ENCODE assay signal across 16 cellular contexts in the genomic region with DNA sequence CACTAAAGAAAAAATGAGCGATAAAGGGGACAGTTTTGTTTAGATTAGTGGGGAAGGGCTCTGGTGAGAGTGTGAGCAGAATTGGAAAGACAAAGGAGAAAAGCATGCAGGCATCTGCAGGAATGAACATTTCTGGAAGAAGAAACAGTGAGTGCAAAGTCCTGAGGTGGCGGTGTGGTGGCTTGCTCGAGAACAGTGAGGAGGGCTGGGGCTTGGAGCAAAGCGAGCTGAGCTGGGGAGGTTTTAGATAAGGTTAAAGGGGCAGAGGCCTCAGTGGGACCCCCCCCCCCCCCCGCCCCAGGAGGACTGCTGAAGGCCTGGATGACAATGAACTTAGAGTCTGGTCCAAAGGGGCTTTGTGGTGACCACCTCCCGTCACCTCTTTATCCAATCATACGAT.
DNase-seq lines count a peak whose midpoint lies in the region; ATAC-seq, FAIRE-seq and TF ChIP-seq lines count a peak whose summit lies in the region.
"Had no signal": no experiment of that assay in that cellular context is flagged by ENCODE, and none has a peak within 500 bp of the region (broad histone marks: within the 10 kb centered on the region; RNA-seq: fewer than 3 reads in every experiment).

No MANE protein-coding gene starts in this region.

- DNase-seq in Caco-2 (no peak), GM13976 (ENCODE audit: low spot score) (peak; percentile 2), kidney (peak; percentile 47), ureter (ENCODE audit: low spot score) (peak; percentile 18), NCI-H748 treated with DMSO at 0.1 percent for 48 hours (lab: John Stamatoyannopoulos, UW) (no peak), dorsolateral prefrontal cortex (no peak)
- DNase-seq: BE2C; CD4-positive, alpha-beta memory T cell; DND-41; GDM1; HCEC 1CT; HFFc6 had no signal

- no TSS peak for BruUV-seq in Caco-2 (replicated peaks; lab: Mats Ljungman, UMichigan)

- in situ Hi-C loops in GM13976 (cut with MboI; ENCODE audit: low sequenced_read_pairs, unreplicated experiment): no loop called here

- H3K4me1 ChIP-seq in Caco-2 (peaks cover 51% of the 10 kb centered on the region), kidney (ENCODE audit: control insufficient read depth in 1 of 2, insufficient read depth in 1 of 2, low read depth in 1 of 2, low read length in 2 of 2) (no peaks in the 10 kb centered on the region)

- peak overlapping the region; percentile 20 for H3K4me3 Mint-ChIP-seq in Caco-2 (ENCODE audit: unreplicated experiment)
- H3K4me3 Mint-ChIP-seq: HFFc6 had no signal

- no peaks in the 10 kb centered on the region for H3K27me3 Mint-ChIP-seq in Caco-2 (ENCODE audit: insufficient read depth, unreplicated experiment)

- no peak for ATAC-seq in HG02610 (IDR thresholded peaks at IDR 0.05; ENCODE audit: unreplicated experiment)

- no peaks in the 10 kb centered on the region for H3K36me3 Mint-ChIP-seq in Caco-2 (ENCODE audit: insufficient read depth, unreplicated experiment)
- H3K36me3 Mint-ChIP-seq: CD4-positive, alpha-beta memory T cell had no signal

- peak overlapping the region; percentile 24 for H3K27ac Mint-ChIP-seq in Caco-2 (ENCODE audit: unreplicated experiment)
- H3K27ac Mint-ChIP-seq: CD4-positive, alpha-beta memory T cell; HFFc6 had no signal

- peaks cover 35% of the 10 kb centered on the region for H3K4me1 Mint-ChIP-seq in Caco-2 (ENCODE audit: low read depth, unreplicated experiment)
- H3K4me1 Mint-ChIP-seq: CD4-positive, alpha-beta memory T cell had no signal

- no peaks in the 10 kb centered on the region for H3K27me3 ChIP-seq in Caco-2 (replicated peaks; ENCODE audit: control insufficient read depth, insufficient read depth, low read length)
- H3K27me3 ChIP-seq in dorsolateral prefrontal cortex: peaks cover 0 to 8% (median 0%) of the 10 kb centered on the region in 45 donors
- H3K27me3 ChIP-seq: BE2C had no signal

- POLR2A ChIA-PET in Caco-2 (lab: Charles Lee): no interaction called here

- H3K27ac ChIP-seq in kidney (ENCODE audit: low read depth in 2 of 2, low read length in 2 of 2) (no peak overlapping the region), dorsolateral prefrontal cortex (no peak overlapping the region)
- H3K27ac ChIP-seq: C4-2B, HL-60 had no signal

- no peaks in the 10 kb centered on the region for H3K9me3 Mint-ChIP-seq in Caco-2 (ENCODE audit: unreplicated experiment)
- H3K9me3 Mint-ChIP-seq: HFFc6 had no signal

- TF ChIP-seq CTCF in Caco-2 (IDR thresholded peaks at IDR 0.05; ENCODE audit: insufficient read depth in 1 of 2, low read depth in 1 of 2, low read length in 1 of 2, severe bottlenecking in 1 of 2, unreplicated experiment in 1 of 2) (no peak), GM13976 (IDR thresholded peaks at IDR 0.05; ENCODE audit: borderline replicate concordance, control extremely low read depth, extremely low read depth, insufficient read depth, missing control alignments) (no peak), kidney (IDR thresholded peaks at IDR 0.05; ENCODE audit: borderline replicate concordance, extremely low read depth, insufficient read depth) (no peak), dorsolateral prefrontal cortex (IDR thresholded peaks at IDR 0.05 in 54 of 56, conservative IDR thresholded peaks at IDR 0.05 in 2 of 56; ENCODE audit: low read depth in 1 of 56, partially characterized antibody in 56 of 56) (no peak)

- 0 out of 2 replicates have a peak, but pooled peaks cover 3% of the 10 kb centered on the region for H3K9me3 ChIP-seq in Caco-2
- H3K9me3 ChIP-seq in kidney (ENCODE audit: control insufficient read depth in 1 of 2, low read length in 2 of 2): peaks cover 0 to 7% of the 10 kb centered on the region in 2 donors
- H3K9me3 ChIP-seq: BE2C had no signal

- intact Hi-C loops in Caco-2 (cut with micrococcal nuclease; ENCODE audit: unreplicated experiment) (loop anchor here (2.0 kb wide), 1 partner anchor 23 kb away; no protein-coding TSS in a partner anchor), kidney (cut with DNase I) (no loop called here), dorsolateral prefrontal cortex (cut with DNase I) (no loop called here)

- no peak for FAIRE-seq in kidney (lab: Jason Lieb, UNC)
- FAIRE-seq: A204.1 had no signal

- no peaks in the 10 kb centered on the region for H3K36me3 ChIP-seq in Caco-2 (ENCODE audit: control insufficient read depth, insufficient read depth, low read length)
- no peaks in the 10 kb centered on the region for H3K36me3 ChIP-seq in kidney (ENCODE audit: control insufficient read depth in 1 of 2, insufficient read depth in 2 of 2, low read length in 2 of 2)
- H3K36me3 ChIP-seq: BE2C had no signal

- CTCF ChIA-PET in Caco-2 (lab: Charles Lee): no interaction called here

- no peak overlapping the region for H3K9ac ChIP-seq in kidney (ENCODE audit: low read length in 2 of 2)

- H3K4me3 ChIP-seq in Caco-2 (ENCODE audit: low read depth, low read length) (no peak overlapping the region), kidney (ENCODE audit: low read length in 2 of 2) (no peak overlapping the region), dorsolateral prefrontal cortex (no peak overlapping the region)

Comparison
In these comparisons a context has a peak if more than half of its experiments do, and no peak if none do; other contexts are left out.
1. DNase-seq: peak in GM13976 (single experiment), kidney (single experiment) and ureter (single experiment); none in Caco-2 (0 of 2), NCI-H748 treated with DMSO at 0.1 percent for 48 hours (single experiment) and dorsolateral prefrontal cortex (0 of 10).